ENCODE assay signal across 17 cellular contexts in genomic region chr5:174618589-174618988, GRCh38.
DNase-seq lines count a peak whose midpoint lies in the region; ATAC-seq, FAIRE-seq and TF ChIP-seq lines count a peak whose summit lies in the region.
"Had no signal": no experiment of that assay in that cellular context is flagged by ENCODE, and none has a peak within 500 bp of the region (broad histone marks: within the 10 kb centered on the region; RNA-seq: fewer than 3 reads in every experiment).

No MANE protein-coding gene starts in this region.

- H4K8ac ChIP-seq in H1 (ENCODE audit: extremely low read depth, insufficient read depth, low read length) = no peak overlapping the region

- no peak overlapping the region for H4K5ac ChIP-seq in H1 (ENCODE audit: insufficient read length, low read depth, low read length)

- H3K9me3 Mint-ChIP-seq in nephron = peaks cover 3% of the 10 kb centered on the region
- H3K9me3 Mint-ChIP-seq in stimulated activated naive B cell treated with anti-CD40 and anti-IgM and Interleukin-4, amounts not matched to agents 10 μg/mL and 1 μg/mL and 100 μg/mL, for 72 hours = peaks cover 0 to 3% of the 10 kb centered on the region in 2 donors

- H3K27me3 ChIP-seq in HUES6 (ENCODE audit: control insufficient read depth, insufficient read depth, low read length) (no peaks in the 10 kb centered on the region), H1 (replicated peaks in 1 of 4; ENCODE audit: control insufficient read depth in 3 of 4, extremely low read depth in 1 of 4, insufficient read depth in 3 of 4, low read length in 3 of 4) (no peaks in the 10 kb centered on the region; a peak in 1 of 7 replicates)

- H3K4me2 ChIP-seq in H1 (ENCODE audit: insufficient read depth in 1 of 2, low read depth in 2 of 2, low read length in 2 of 2) = no peak overlapping the region

- no peak overlapping the region for H2BK5ac ChIP-seq in H1 (ENCODE audit: low read depth, low read length)

- H3K18ac ChIP-seq in H1 (ENCODE audit: extremely low read depth, low read length) = no peak overlapping the region

- H3K4me3 Mint-ChIP-seq in nephron = no peak overlapping the region
- H3K4me3 Mint-ChIP-seq in stimulated activated naive B cell treated with anti-CD40 and anti-IgM and Interleukin-4, amounts not matched to agents 10 μg/mL and 1 μg/mL and 100 μg/mL, for 72 hours = no peak overlapping the region
- H3K4me3 Mint-ChIP-seq: CD4-positive, CD25-positive, alpha-beta regulatory T cell; IgD-negative memory B cell had no signal

- H3K4me1 Mint-ChIP-seq in nephron = peaks cover 28% of the 10 kb centered on the region
- H3K4me1 Mint-ChIP-seq in stimulated activated naive B cell treated with anti-CD40 and anti-IgM and Interleukin-4, amounts not matched to agents 10 μg/mL and 1 μg/mL and 100 μg/mL, for 72 hours = no peaks in the 10 kb centered on the region
- H3K4me1 Mint-ChIP-seq: CD4-positive, CD25-positive, alpha-beta regulatory T cell; IgD-negative memory B cell had no signal

- CTCF ChIA-PET in H1 (lab: Charles Lee; ENCODE audit: partially characterized antibody) = interaction anchor here (1.9 kb wide), 1 partner anchor 37 kb away, joined by 6 read pairs; no protein-coding TSS in a partner anchor

- H3K36me3 ChIP-seq in HUES6 (ENCODE audit: control insufficient read depth, insufficient read depth, low read length) = no peaks in the 10 kb centered on the region
- no peaks in the 10 kb centered on the region for H3K36me3 ChIP-seq in H1 (ENCODE audit: control insufficient read depth in 2 of 4, insufficient read depth in 4 of 4, low read length in 3 of 4)

- POLR2A ChIA-PET in H1 (lab: Charles Lee; ENCODE audit: partially characterized antibody) = no interaction called here

- no peak for TF ChIP-seq POLR2A in H1 (IDR thresholded peaks at IDR 0.05; ENCODE audit: control extremely low read depth in 1 of 2, low read depth in 2 of 2, low read length in 2 of 2)

- no peak for TF ChIP-seq RAD21 in H1 (IDR thresholded peaks at IDR 0.05 in 1 of 2, conservative IDR thresholded peaks at IDR 0.05 in 1 of 2; ENCODE audit: low read depth in 2 of 2, low read length in 2 of 2)

- H3K27ac ChIP-seq in HUES6 (ENCODE audit: low read depth, low read length) (no peak overlapping the region; the same call in 1 of the 2 replicates), H1 (ENCODE audit: low read depth, low read length) (no peak overlapping the region)

- TF ChIP-seq CTCF in H1 (IDR thresholded peaks at IDR 0.05; ENCODE audit: control extremely low read depth in 1 of 3, insufficient read depth in 1 of 3, low read depth in 1 of 3, low read length in 3 of 3) (no peak), nephron (IDR thresholded peaks at IDR 0.05; ENCODE audit: unreplicated experiment in 3 of 3) (no peak)

- H2BK12ac ChIP-seq in H1 (ENCODE audit: low read depth, low read length) = no peak overlapping the region

- 0 out of 2 replicates have a peak overlapping the region, but pooled peaks have one; percentile 59 for H2AFZ ChIP-seq in H1 (ENCODE audit: low read length)

- no peak for TF ChIP-seq EP300 in H1 (IDR thresholded peaks at IDR 0.05; ENCODE audit: borderline replicate concordance in 1 of 2, low read depth in 2 of 2, low read length in 2 of 2)

- H3K27ac Mint-ChIP-seq in nephron = peak overlapping the region in 2 of 3 experiments; percentile 49 to 59
- no peak overlapping the region for H3K27ac Mint-ChIP-seq in stimulated activated naive B cell treated with anti-CD40 and anti-IgM and Interleukin-4, amounts not matched to agents 10 μg/mL and 1 μg/mL and 100 μg/mL, for 72 hours
- H3K27ac Mint-ChIP-seq: CD4-positive, CD25-positive, alpha-beta regulatory T cell; IgD-negative memory B cell had no signal

- H3K4ac ChIP-seq in H1 (replicated peaks; ENCODE audit: insufficient read length, low read depth, low read length) = no peak overlapping the region

- no peak overlapping the region for H2BK120ac ChIP-seq in H1 (replicated peaks; ENCODE audit: low read depth, low read length)

- H2AK5ac ChIP-seq in H1 (ENCODE audit: low read depth, low read length) = no peak overlapping the region

- no peak overlapping the region for H3K56ac ChIP-seq in H1 (replicated peaks; ENCODE audit: insufficient read length, low read depth, low read length)

- H3K27me3 Mint-ChIP-seq in nephron (ENCODE audit: low read depth) = peaks cover 16% of the 10 kb centered on the region
- H3K27me3 Mint-ChIP-seq in stimulated activated naive B cell treated with anti-CD40 and anti-IgM and Interleukin-4, amounts not matched to agents 10 μg/mL and 1 μg/mL and 100 μg/mL, for 72 hours = peaks cover 4 to 6% of the 10 kb centered on the region in 2 donors
- H3K27me3 Mint-ChIP-seq: CD4-positive, CD25-positive, alpha-beta regulatory T cell; IgD-negative memory B cell had no signal

- H3K14ac ChIP-seq in H1 (ENCODE audit: insufficient read length) = no peak overlapping the region

- no peak overlapping the region for H3K23ac ChIP-seq in H1 (ENCODE audit: insufficient read length)

- H3K79me1 ChIP-seq in H1 (ENCODE audit: low read depth, low read length) = no peaks in the 10 kb centered on the region

- H3K9me3 ChIP-seq in HUES6 (ENCODE audit: control insufficient read depth, insufficient read depth, low read depth, low read length) (peaks cover 3% of the 10 kb centered on the region; the same call in 1 of the 2 replicates), H1 (ENCODE audit: insufficient read depth in 2 of 2, low read depth in 1 of 2, low read length in 1 of 2) (0 out of 4 replicates have a peak, but pooled peaks cover 0 to 7% of the 10 kb centered on the region in 2 experiments)

- WGBS in H1 (ENCODE audit: extremely low coverage in 1 of 2, insufficient coverage in 1 of 2, insufficient read length in 1 of 2, insufficient replicate concordance in 2 of 2, low coverage in 1 of 2, low lambda C conversion rate in 2 of 2, missing lambda C conversion rate in 1 of 2), 2 experiments = 89% methylated on average over 4 of the region's 4 CpGs; no CpG with 5 or more reads in 1 of the 2 experiments

- H2BK15ac ChIP-seq in H1 (ENCODE audit: low read length) = no peak overlapping the region

- DNase-seq in H1 (ENCODE audit: low read depth in 1 of 2, low spot score in 2 of 2) (no peak), dedifferentiated amniotic fluid mesenchymal stem cell (ENCODE audit: extremely low spot score) (no peak), RCC 7860 (ENCODE audit: low spot score) (no peak), NCI-H1694 treated with DMSO at 0.1 percent for 48 hours (lab: John Stamatoyannopoulos, UW) (no peak)
- no peak for DNase-seq in stimulated activated naive B cell treated with anti-CD40 and anti-IgM and Interleukin-4, amounts not matched to agents 10 μg/mL and 1 μg/mL and 100 μg/mL, for 72 hours
- DNase-seq: CD4-positive, CD25-positive, alpha-beta regulatory T cell; DMS53; Kasumi-1; NCI-H187 treated with DMSO at 0.1 percent for 48 hours; NCI-H2171; NCI-H446; OCI-M1; SW 1271 had no signal

- H3K4me1 ChIP-seq in HUES6 (ENCODE audit: control insufficient read depth, insufficient read depth, low read length) (peaks cover 7% of the 10 kb centered on the region; the same call in 1 of the 2 replicates), H1 (replicated peaks in 1 of 4; ENCODE audit: control insufficient read depth in 3 of 4, insufficient read depth in 4 of 4, low read length in 3 of 4) (no peaks in the 10 kb centered on the region)

- no peaks in the 10 kb centered on the region for H4K20me1 ChIP-seq in H1 (replicated peaks in 1 of 2; ENCODE audit: control insufficient read depth in 1 of 2, insufficient read depth in 2 of 2, low read length in 2 of 2)

- H3K4me3 ChIP-seq in HUES6 (ENCODE audit: low read depth, low read length) (no peak overlapping the region), H1 (ENCODE audit: extremely low read depth in 1 of 4, insufficient read depth in 2 of 4, low read depth in 3 of 4, low read length in 4 of 4) (no peak overlapping the region)

- no peak overlapping the region for H2BK20ac ChIP-seq in H1 (ENCODE audit: low read length)

- H4K91ac ChIP-seq in H1 (replicated peaks; ENCODE audit: insufficient read length, low read length) = no peak overlapping the region

- no peaks in the 10 kb centered on the region for H3K79me2 ChIP-seq in H1 (ENCODE audit: control insufficient read depth in 1 of 2, insufficient read depth in 2 of 2, low read length in 2 of 2)

- FAIRE-seq in H1 (lab: Jason Lieb, UNC) = no peak
- no peak for FAIRE-seq in RCC 7860 (lab: Jason Lieb, UNC)
- FAIRE-seq: H54 had no signal

- ATAC-seq in stimulated activated naive B cell treated with anti-CD40 and anti-IgM and Interleukin-4, amounts not matched to agents 10 μg/mL and 1 μg/mL and 100 μg/mL, for 72 hours (replicated peaks) = no peak

- H3K36me3 Mint-ChIP-seq in nephron (ENCODE audit: low read depth) = no peaks in the 10 kb centered on the region
- H3K36me3 Mint-ChIP-seq in stimulated activated naive B cell treated with anti-CD40 and anti-IgM and Interleukin-4, amounts not matched to agents 10 μg/mL and 1 μg/mL and 100 μg/mL, for 72 hours = no peaks in the 10 kb centered on the region
- H3K36me3 Mint-ChIP-seq: CD4-positive, CD25-positive, alpha-beta regulatory T cell; IgD-negative memory B cell had no signal

- H3K9ac ChIP-seq in HUES6 (ENCODE audit: low read length) (peak overlapping the region; percentile 31), H1 (replicated peaks in 1 of 4; ENCODE audit: extremely low read depth in 1 of 4, low read depth in 3 of 4, low read length in 3 of 4) (no peak overlapping the region)

- H3K23me2 ChIP-seq in H1 (ENCODE audit: low read depth, low read length) = no peaks in the 10 kb centered on the region; the same call in 1 of the 2 replicates

TF ChIP-seq in H1, 55 proteins besides CTCF, POLR2A, EP300 and RAD21:
- no peak for TF ChIP-seq PHF8 (conservative IDR thresholded peaks at IDR 0.05; ENCODE audit: low read depth, low read length)
- TF ChIP-seq BCL11A (IDR thresholded peaks at IDR 0.05; ENCODE audit: low read depth in 2 of 2, low read length in 2 of 2) = no peak
- no peak for TF ChIP-seq YY1 (IDR thresholded peaks at IDR 0.05; ENCODE audit: low read depth, low read length)
- no peak for TF ChIP-seq BRCA1 (IDR thresholded peaks at IDR 0.05; ENCODE audit: low read depth, low read length)
- no peak for TF ChIP-seq KDM5A (IDR thresholded peaks at IDR 0.05; ENCODE audit: low read length)
- no peak for TF ChIP-seq POU5F1 (IDR thresholded peaks at IDR 0.05; ENCODE audit: low read depth, low read length)
- TF ChIP-seq SIRT6 (IDR thresholded peaks at IDR 0.05; ENCODE audit: low read length) = no peak
- no peak for TF ChIP-seq KDM4A (IDR thresholded peaks at IDR 0.05; ENCODE audit: low read depth, low read length, severe bottlenecking)
